ENCODE assay signal across 7 cellular contexts in genomic region chr2:87538268-87538667, GRCh38.
DNase-seq lines count a peak whose midpoint lies in the region; ATAC-seq, FAIRE-seq and TF ChIP-seq lines count a peak whose summit lies in the region.
"Not testable (repeated sequence)": the region's sequence is repeated elsewhere in the genome, so short reads cannot be mapped to it uniquely, and the experiment has no call there.

No MANE protein-coding gene starts in this region.

- FAIRE-seq in HepG2 (lab: Jason Lieb, UNC): not testable (repeated sequence)

- H3K9me3 Mint-ChIP-seq in CD4-positive, CD25-positive, alpha-beta regulatory T cell; T-cell; activated CD4-positive, alpha-beta memory T cell treated with anti-CD3 and anti-CD28 coated beads for 36 hours; activated T-cell treated with anti-CD3 and anti-CD28 coated beads, Interleukin-2, amount 50 U/mL, for 72 hours; activated naive CD8-positive, alpha-beta T cell treated with anti-CD3 and anti-CD28 coated beads, Interleukin-2, amount 50 U/mL, for 24 hours: not testable (repeated sequence)

- CTCF ChIA-PET in T-cell (lab: Charles Lee); activated CD4-positive, alpha-beta memory T cell treated with anti-CD3 and anti-CD28 coated beads for 36 hours (lab: Charles Lee); HepG2 (lab: Yijun Ruan, JAX; ENCODE audit: low intra/inter-chr PET ratio, low total read pairs): not testable (repeated sequence)

- not testable (repeated sequence) for H2AFZ ChIP-seq in HepG2 (ENCODE audit: low read length)

- H3K9me3 ChIP-seq in CD4-positive, CD25-positive, alpha-beta regulatory T cell (ENCODE audit: control insufficient read depth in 2 of 2, low read length in 2 of 2); HepG2 (ENCODE audit: low read length): not testable (repeated sequence)

- not testable (repeated sequence) for TF ChIP-seq CTCF in HepG2 (CRISPR knock-in tag; IDR thresholded peaks at IDR 0.05)

- not testable (repeated sequence) for DNase-seq in CD4-positive, CD25-positive, alpha-beta regulatory T cell; T-cell; activated T-cell treated with anti-CD3 and anti-CD28 coated beads, Interleukin-2, amount 50 U/mL, for 72 hours; activated naive CD8-positive, alpha-beta T cell treated with anti-CD3 and anti-CD28 coated beads, Interleukin-2, amount 50 U/mL, for 24 hours; HepG2 (ENCODE audit: low spot score)
- DNase-seq in activated CD4-positive, alpha-beta memory T cell treated with anti-CD3 and anti-CD28 coated beads for 36 hours: peak; percentile 40
- DNase-seq in stimulated activated CD8-positive, alpha-beta memory T cell treated with anti-CD3 and anti-CD28 coated beads, Interleukin-4, amount 100 ng/mL, for 48 hours: peak; percentile 42

- POLR2A ChIA-PET in T-cell (lab: Charles Lee); activated CD4-positive, alpha-beta memory T cell treated with anti-CD3 and anti-CD28 coated beads for 36 hours (lab: Charles Lee); HepG2 (lab: Yijun Ruan, JAX): not testable (repeated sequence)

- not testable (repeated sequence) for H3K27ac ChIP-seq in CD4-positive, CD25-positive, alpha-beta regulatory T cell (ENCODE audit: insufficient read depth, low read length, poor library complexity, severe bottlenecking); HepG2 (ENCODE audit: extremely low read length, insufficient read depth, low read length)

- not testable (repeated sequence) for H3K4me3 ChIP-seq in CD4-positive, CD25-positive, alpha-beta regulatory T cell (ENCODE audit: low read depth, low read length); HepG2 (replicated peaks in 1 of 3; ENCODE audit: insufficient read depth in 1 of 3, low read depth in 2 of 3, low read length in 3 of 3)

- in situ Hi-C loops in HepG2 (cut with HindIII; ENCODE audit: extremely low pct_ligation_motif_present, low pct_unique_long_range_greater_than_20kb): not testable (repeated sequence)

- peaks cover 0 to 16% (median 2%) of the 10 kb centered on the region in 4 donors for H3K4me1 Mint-ChIP-seq in CD4-positive, CD25-positive, alpha-beta regulatory T cell
- H3K4me1 Mint-ChIP-seq in T-cell: peaks cover 0 to 24% (median 2%) of the 10 kb centered on the region in 3 donors
- peaks cover 15% of the 10 kb centered on the region for H3K4me1 Mint-ChIP-seq in activated CD4-positive, alpha-beta memory T cell treated with anti-CD3 and anti-CD28 coated beads for 36 hours (ENCODE audit: low read depth)
- not testable (repeated sequence) for H3K4me1 Mint-ChIP-seq in activated T-cell treated with anti-CD3 and anti-CD28 coated beads, Interleukin-2, amount 50 U/mL, for 72 hours (ENCODE audit: low read depth)
- H3K4me1 Mint-ChIP-seq in activated naive CD8-positive, alpha-beta T cell treated with anti-CD3 and anti-CD28 coated beads, Interleukin-2, amount 50 U/mL, for 24 hours: peaks cover 28% of the 10 kb centered on the region

- not testable (repeated sequence) for H4K20me1 ChIP-seq in HepG2 (ENCODE audit: insufficient read depth, low read length)

- not testable (repeated sequence) for TF ChIP-seq POLR2A in HepG2 (IDR thresholded peaks at IDR 0.05; ENCODE audit: insufficient read depth in 1 of 2, low read depth in 2 of 2, low read length in 2 of 2)

- TF ChIP-seq EP300 in HepG2 (IDR thresholded peaks at IDR 0.05; ENCODE audit: low read depth in 2 of 2, low read length in 2 of 2); HepG2 (CRISPR knock-in tag; IDR thresholded peaks at IDR 0.05; ENCODE audit: borderline replicate concordance): not testable (repeated sequence)

- H3K27ac Mint-ChIP-seq in CD4-positive, CD25-positive, alpha-beta regulatory T cell; T-cell; activated CD4-positive, alpha-beta memory T cell treated with anti-CD3 and anti-CD28 coated beads for 36 hours; activated T-cell treated with anti-CD3 and anti-CD28 coated beads, Interleukin-2, amount 50 U/mL, for 72 hours; activated naive CD8-positive, alpha-beta T cell treated with anti-CD3 and anti-CD28 coated beads, Interleukin-2, amount 50 U/mL, for 24 hours: not testable (repeated sequence)

- not testable (repeated sequence) for H3K36me3 ChIP-seq in CD4-positive, CD25-positive, alpha-beta regulatory T cell (ENCODE audit: control insufficient read depth, insufficient read depth, low read length); HepG2 (replicated peaks in 1 of 2; ENCODE audit: control insufficient read depth in 1 of 2, insufficient read depth in 2 of 2, low read length in 2 of 2)

- not testable (repeated sequence) for H3K4me3 Mint-ChIP-seq in CD4-positive, CD25-positive, alpha-beta regulatory T cell; T-cell; activated CD4-positive, alpha-beta memory T cell treated with anti-CD3 and anti-CD28 coated beads for 36 hours; activated T-cell treated with anti-CD3 and anti-CD28 coated beads, Interleukin-2, amount 50 U/mL, for 72 hours; activated naive CD8-positive, alpha-beta T cell treated with anti-CD3 and anti-CD28 coated beads, Interleukin-2, amount 50 U/mL, for 24 hours

- H3K79me2 ChIP-seq in HepG2 (ENCODE audit: insufficient read depth, low read length): not testable (repeated sequence)

- 98% methylated on average over 4 of the region's 12 CpGs for WGBS in HepG2 (ENCODE audit: low lambda C conversion rate)

- H3K9ac ChIP-seq in HepG2 (ENCODE audit: insufficient read depth, low read depth, low read length): not testable (repeated sequence)

- H3K27me3 Mint-ChIP-seq in CD4-positive, CD25-positive, alpha-beta regulatory T cell; T-cell; activated CD4-positive, alpha-beta memory T cell treated with anti-CD3 and anti-CD28 coated beads for 36 hours; activated T-cell treated with anti-CD3 and anti-CD28 coated beads, Interleukin-2, amount 50 U/mL, for 72 hours (ENCODE audit: low read depth); activated naive CD8-positive, alpha-beta T cell treated with anti-CD3 and anti-CD28 coated beads, Interleukin-2, amount 50 U/mL, for 24 hours: not testable (repeated sequence)

- not testable (repeated sequence) for H3K4me1 ChIP-seq in CD4-positive, CD25-positive, alpha-beta regulatory T cell (ENCODE audit: control insufficient read depth, insufficient read depth, low read length, poor library complexity, severe bottlenecking)
- peaks cover 25% of the 10 kb centered on the region for H3K4me1 ChIP-seq in HepG2 (ENCODE audit: insufficient read depth, low read length)

- not testable (repeated sequence) for TF ChIP-seq RAD21 in HepG2 (CRISPR knock-in tag; IDR thresholded peaks at IDR 0.05)

- not testable (repeated sequence) for H3K36me3 Mint-ChIP-seq in CD4-positive, CD25-positive, alpha-beta regulatory T cell; T-cell; activated CD4-positive, alpha-beta memory T cell treated with anti-CD3 and anti-CD28 coated beads for 36 hours; activated T-cell treated with anti-CD3 and anti-CD28 coated beads, Interleukin-2, amount 50 U/mL, for 72 hours (ENCODE audit: insufficient read depth in 2 of 2); activated naive CD8-positive, alpha-beta T cell treated with anti-CD3 and anti-CD28 coated beads, Interleukin-2, amount 50 U/mL, for 24 hours (ENCODE audit: low read depth)

- intact Hi-C loops in activated CD4-positive, alpha-beta memory T cell treated with anti-CD3 and anti-CD28 coated beads for 36 hours (cut with micrococcal nuclease); HepG2 (cut with micrococcal nuclease; ENCODE audit: unreplicated experiment): not testable (repeated sequence)

- ATAC-seq in CD4-positive, CD25-positive, alpha-beta regulatory T cell (ENCODE audit: low read depth in 2 of 2): peak; percentile 55 to 56
- peak; percentile 74 to 80 (median 78) for ATAC-seq in T-cell (replicated peaks in 1 of 4)
- ATAC-seq in activated T-cell treated with anti-CD3 and anti-CD28 coated beads, Interleukin-2, amount 50 U/mL, for 72 hours (replicated peaks in 1 of 2): peak; percentile 72 to 74
- ATAC-seq in activated naive CD8-positive, alpha-beta T cell treated with anti-CD3 and anti-CD28 coated beads, Interleukin-2, amount 50 U/mL, for 24 hours: peak; percentile 68
- not testable (repeated sequence) for ATAC-seq in HepG2

- not testable (repeated sequence) for H3K27me3 ChIP-seq in CD4-positive, CD25-positive, alpha-beta regulatory T cell (ENCODE audit: control insufficient read depth, insufficient read depth, low read length); HepG2 (ENCODE audit: control insufficient read depth in 1 of 2, insufficient read depth in 2 of 2, low read length in 2 of 2)

- not testable (repeated sequence) for H3K4me2 ChIP-seq in HepG2 (ENCODE audit: low read depth, low read length)

- BruUV-seq in HepG2 (replicated peaks; lab: Mats Ljungman, UMichigan): not testable (repeated sequence)

TF ChIP-seq in HepG2, 621 proteins besides CTCF, POLR2A, EP300 and RAD21:
- peak; percentile 40 for TF ChIP-seq ZNF768 (CRISPR knock-in tag; IDR thresholded peaks at IDR 0.05)
